In genomic region chr15:78130466-78131294, GRCh38 we compare ENCODE assay signal across 7 cellular contexts. TPM values are rescaled to one million over a fixed set of nuclear protein-coding genes. Genes with fewer than 3 reads are reported as not detected.
DNase-seq lines count a peak whose midpoint lies in the region; ATAC-seq, FAIRE-seq and TF ChIP-seq lines count a peak whose summit lies in the region.

No MANE protein-coding gene starts in this region.

- peak overlapping the region in 3 of 4 donors; percentile 82 to 94 (median 88) for H3K27ac ChIP-seq in gastroesophageal sphincter
- H3K27ac ChIP-seq in small intestine (ENCODE audit: low read depth in 1 of 2, low read length in 1 of 2) = peak overlapping the region in 1 of 2 donors; percentile 85

- peaks cover 0 to 21% (median 0%) of the 10 kb centered on the region in 3 donors for H3K4me1 ChIP-seq in gastroesophageal sphincter
- peaks cover 2 to 4% of the 10 kb centered on the region in 2 donors for H3K4me1 ChIP-seq in small intestine (ENCODE audit: control insufficient read depth in 2 of 2, insufficient read depth in 1 of 2, low read depth in 1 of 2, low read length in 1 of 2)

- 77% methylated on average over 3 of the region's 51 CpGs; no CpG with 5 or more reads in 1 of the 2 donors for WGBS in gastroesophageal sphincter (ENCODE audit: low coverage in 1 of 2), 2 donors
- 27 to 31% (median 29%) methylated on average over 37 to 51 of the region's 51 CpGs for WGBS in small intestine, 3 donors

- H3K9me3 ChIP-seq in gastroesophageal sphincter (no peaks in the 10 kb centered on the region), small intestine (ENCODE audit: control insufficient read depth, low read depth) (no peaks in the 10 kb centered on the region)

- H3K4me3 ChIP-seq in HFF-Myc (replicated peaks; ENCODE audit: low read depth, low read length) (peak overlapping the region; percentile 32), gastroesophageal sphincter (peak overlapping the region; percentile 47 to 87), small intestine (ENCODE audit: low read depth in 1 of 2, low read length in 2 of 2) (peak overlapping the region; percentile 48 to 79)

- ATAC-seq in GM18520 (IDR thresholded peaks at IDR 0.05; ENCODE audit: unreplicated experiment) (peak; percentile 26), gastroesophageal sphincter (peak; percentile 44)

- H3K27me3 ChIP-seq in gastroesophageal sphincter (no peaks in the 10 kb centered on the region), small intestine (ENCODE audit: control insufficient read depth in 2 of 2, insufficient read depth in 2 of 2, low read length in 2 of 2) (no peaks in the 10 kb centered on the region)

- no peak for TF ChIP-seq EP300 in gastroesophageal sphincter (IDR thresholded peaks at IDR 0.05)

- DNase-seq in HFF-Myc (ENCODE audit: extremely low read depth, low read depth) = no peak
- peak; percentile 41 for DNase-seq in T-helper 9 cell
- no peak for DNase-seq in small intestine
- no peak for DNase-seq in AML-193 (lab: John Stamatoyannopoulos, UW)
- DNase-seq in HuH-7 (ENCODE audit: low spot score) = no peak

- H3K36me3 ChIP-seq in gastroesophageal sphincter = no peaks in the 10 kb centered on the region
- H3K36me3 ChIP-seq in small intestine (ENCODE audit: control insufficient read depth in 2 of 2, insufficient read depth in 2 of 2, low read length in 2 of 2) = no peaks in the 10 kb centered on the region

- no peak for TF ChIP-seq POLR2A in gastroesophageal sphincter (IDR thresholded peaks at IDR 0.05)

- no peak for FAIRE-seq in small intestine (lab: Jason Lieb, UNC)

- TF ChIP-seq CTCF in HFF-Myc (IDR thresholded peaks at IDR 0.05; ENCODE audit: low read depth, low read length, missing control alignments) (no peak), gastroesophageal sphincter (IDR thresholded peaks at IDR 0.05) (no peak)

RNA-seq across cellular contexts. Expression of gene CIB2, which starts 0.6 kb away (rescaled TPM):
- 10 to 100 TPM in 2 of 4 donors, 1 to 10 TPM in 2; 3.0 to 17.4 (median 8.8) TPM for total RNA-seq in gastroesophageal sphincter
- 10 to 100 TPM; 12.7 to 56.2 (median 48.8) TPM for polyA plus RNA-seq in small intestine

RNA-seq across cellular contexts. Expression of gene IDH3A, which starts 18.5 kb away (rescaled TPM):
- 100 to 1,000 TPM in 2 of 4 donors, 10 to 100 TPM in 2; 81.1 to 129 (median 97.0) TPM for total RNA-seq in gastroesophageal sphincter
- polyA plus RNA-seq in small intestine = 10 to 100 TPM; 90.6 to 97.5 (median 95.0) TPM

RNA-seq across cellular contexts. Expression of gene SH2D7, which starts 38.3 kb away (rescaled TPM):
- not detected for total RNA-seq in gastroesophageal sphincter
- polyA plus RNA-seq in small intestine = 1 to 10 TPM; 1.7 to 3.8 (median 2.9) TPM

RNA-seq across cellular contexts. Expression of gene TBC1D2B, which starts 53.2 kb away (rescaled TPM):
- total RNA-seq in gastroesophageal sphincter = 10 to 100 TPM; 36.9 to 51.7 (median 46.5) TPM
- 10 to 100 TPM in 1 of 3 donors, 1 to 10 TPM in 2; 7.6 to 16.0 (median 7.8) TPM for polyA plus RNA-seq in small intestine
